Comparison of ENCODE assay signal across 30 cellular contexts in the genomic region with DNA sequence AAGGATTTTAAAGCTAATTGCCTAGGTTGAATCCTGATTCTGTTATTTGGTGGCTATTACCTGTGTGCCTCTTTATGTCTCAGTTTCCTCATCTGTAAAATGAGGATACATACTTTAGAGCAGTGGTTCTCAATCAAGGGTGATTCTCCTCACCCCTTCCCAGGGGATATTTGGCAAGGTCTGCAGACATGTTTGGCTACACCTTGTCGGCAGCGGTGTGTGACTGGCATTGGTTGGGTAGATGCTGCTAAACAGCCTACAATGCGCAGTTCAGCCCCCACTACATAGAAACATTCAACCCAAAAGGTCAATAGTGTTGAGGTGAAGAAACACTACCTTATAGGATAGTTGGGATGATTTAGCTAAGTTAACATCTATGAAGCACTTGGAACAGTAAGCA. TPM values are rescaled to one million over a fixed set of nuclear protein-coding genes. Genes with fewer than 3 reads are reported as not detected.
"Had no signal": no experiment of that assay in that cellular context is flagged by ENCODE, and none has a peak within 500 bp of the region (broad histone marks: within the 10 kb centered on the region; RNA-seq: fewer than 3 reads in every experiment).

No MANE protein-coding gene starts in this region.

- H3K4me3 Mint-ChIP-seq: activated naive CD4-positive, alpha-beta T cell treated with anti-CD3 and anti-CD28 coated beads for 36 hours; activated T-cell treated with anti-CD3 and anti-CD28 coated beads, Interleukin-2, amount 50 U/mL, for 72 hours; central memory CD8-positive, alpha-beta T cell; mesothelial cell of epicardium; natural killer cell treated with Interleukin-12 subunit alpha and Interleukin-12 subunit beta and Interleukin-15 and Interleukin-18, amount 100 ng/mL, for 72 hours had no signal

- H3K27ac Mint-ChIP-seq: mesothelial cell of epicardium; natural killer cell treated with Interleukin-12 subunit alpha and Interleukin-12 subunit beta and Interleukin-15 and Interleukin-18, amount 100 ng/mL, for 72 hours had no signal

- H3K27me3 ChIP-seq: adrenal gland, ascending aorta, brain microvascular endothelial cell, dorsolateral prefrontal cortex, esophagus muscularis mucosa, gastroesophageal sphincter, pancreas, right lobe of liver, stomach, suprapubic skin, tibial nerve had no signal

- DNase-seq: activated CD4-positive, alpha-beta T cell treated with anti-CD3 and anti-CD28 coated beads, Interleukin-2, amount 50 U/mL, for 48 hours; activated CD8-positive, alpha-beta memory T cell treated with anti-CD3 and anti-CD28 coated beads, Interleukin-2, amount 50 U/mL, for 48 hours; activated effector memory CD4-positive, alpha-beta T cell treated with Interleukin-2 at 50 U/mL for 16 hours; activated naive CD4-positive, alpha-beta T cell treated with anti-CD3 and anti-CD28 coated beads for 36 hours; activated T-cell treated with anti-CD3 and anti-CD28 coated beads, Interleukin-2, amount 50 U/mL, for 72 hours; adrenal gland; brain microvascular endothelial cell; dorsolateral prefrontal cortex; head of caudate nucleus; left ventricle myocardium superior; mammary epithelial cell; pancreas; right lobe of liver; stimulated activated CD4-positive, alpha-beta T cell treated with anti-CD3 and anti-CD28 coated beads, Interleukin-1b, Interleukin-23, amount 100 ng/mL, for 48 hours; stomach; T-helper 1 cell had no signal

- FAIRE-seq: colon, islet of Langerhans, pancreas, TTC549 had no signal

- H3K27ac ChIP-seq: adrenal gland, ascending aorta, brain microvascular endothelial cell, dorsolateral prefrontal cortex, esophagus muscularis mucosa, gastroesophageal sphincter, pancreas, right lobe of liver, skin epidermis, stomach, suprapubic skin, tibial nerve had no signal

- H3K9me3 Mint-ChIP-seq: activated naive CD4-positive, alpha-beta T cell treated with anti-CD3 and anti-CD28 coated beads for 36 hours; activated T-cell treated with anti-CD3 and anti-CD28 coated beads, Interleukin-2, amount 50 U/mL, for 72 hours; central memory CD8-positive, alpha-beta T cell; mesothelial cell of epicardium; natural killer cell treated with Interleukin-12 subunit alpha and Interleukin-12 subunit beta and Interleukin-15 and Interleukin-18, amount 100 ng/mL, for 72 hours had no signal

- H3K4me3 ChIP-seq: adrenal gland, ascending aorta, dorsolateral prefrontal cortex, esophagus muscularis mucosa, gastroesophageal sphincter, pancreas, right lobe of liver, skin epidermis, stomach, suprapubic skin, tibial nerve had no signal

- ATAC-seq: gastroesophageal sphincter; left ventricle myocardium superior; natural killer cell treated with Interleukin-12 subunit alpha and Interleukin-12 subunit beta and Interleukin-15 and Interleukin-18, amount 100 ng/mL, for 72 hours; pancreas; right lobe of liver had no signal

- H3K27me3 Mint-ChIP-seq: central memory CD8-positive, alpha-beta T cell; natural killer cell treated with Interleukin-12 subunit alpha and Interleukin-12 subunit beta and Interleukin-15 and Interleukin-18, amount 100 ng/mL, for 72 hours had no signal

- H3K4me1 ChIP-seq: ascending aorta, suprapubic skin had no signal

- H3K9me3 ChIP-seq: adrenal gland, ascending aorta, esophagus muscularis mucosa, gastroesophageal sphincter, pancreas, right lobe of liver, stomach, suprapubic skin, tibial nerve had no signal

RNA-seq across cellular contexts. Expression of gene GYS2, which starts 29.6 kb away (rescaled TPM):
- total RNA-seq: activated CD8-positive, alpha-beta memory T cell treated with anti-CD3 and anti-CD28 coated beads for 36 hours; activated naive CD4-positive, alpha-beta T cell treated with anti-CD3 and anti-CD28 coated beads for 36 hours; activated T-cell treated with anti-CD3 and anti-CD28 coated beads, Interleukin-2, amount 50 U/mL, for 72 hours; ascending aorta; esophagus muscularis mucosa; gastroesophageal sphincter; left ventricle myocardium superior; mammary epithelial cell; mesothelial cell of epicardium; natural killer cell treated with Interleukin-12 subunit alpha and Interleukin-12 subunit beta and Interleukin-15 and Interleukin-18, amount 100 ng/mL, for 72 hours; pancreas; stomach; urinary bladder had no signal
- polyA plus RNA-seq: mammary epithelial cell, pancreas had no signal
